15 cellular contexts compared by ENCODE assay signal in genomic region chrX:70960728-70961127, GRCh38. TPM values are rescaled to one million over a fixed set of nuclear protein-coding genes. Genes with fewer than 3 reads are reported as not detected.
DNase-seq lines count a peak whose midpoint lies in the region; ATAC-seq, FAIRE-seq and TF ChIP-seq lines count a peak whose summit lies in the region.
"Had no signal": no experiment of that assay in that cellular context is flagged by ENCODE, and none has a peak within 500 bp of the region (broad histone marks: within the 10 kb centered on the region; RNA-seq: fewer than 3 reads in every experiment).

No MANE protein-coding gene starts in this region.

- no peaks in the 10 kb centered on the region for H3K9me3 Mint-ChIP-seq in activated naive CD4-positive, alpha-beta T cell treated with anti-CD3 and anti-CD28 coated beads, Interleukin-2, amount 50 U/mL, for 72 hours
- H3K9me3 Mint-ChIP-seq: CD4-positive, alpha-beta memory T cell had no signal

- BruUV-seq in Panc1 (replicated peaks; lab: Mats Ljungman, UMichigan) = no TSS peak

- H3K36me3 Mint-ChIP-seq in activated naive CD4-positive, alpha-beta T cell treated with anti-CD3 and anti-CD28 coated beads, Interleukin-2, amount 50 U/mL, for 72 hours = no peaks in the 10 kb centered on the region
- H3K36me3 Mint-ChIP-seq: CD4-positive, alpha-beta memory T cell had no signal

- no peak for TF ChIP-seq POLR2A in GM12892 (IDR thresholded peaks at IDR 0.05; ENCODE audit: low read depth, low read length)

- POLR2A ChIA-PET in Panc1 (lab: Charles Lee) = no interaction called here

- in situ Hi-C loops in ACHN (cut with HindIII; ENCODE audit: low pct_ligation_motif_present, low pct_unique_long_range_greater_than_20kb, low sequenced_read_pairs) (no loop called here), Panc1 (cut with HindIII; ENCODE audit: low pct_unique_long_range_greater_than_20kb, low sequenced_read_pairs) (no loop called here)

- FAIRE-seq in GM12892 (lab: Jason Lieb, UNC) = peak; percentile 30

- no peaks in the 10 kb centered on the region for H3K9me3 ChIP-seq in Panc1 (ENCODE audit: control insufficient read depth, insufficient read depth, low read depth, low read length)
- H3K9me3 ChIP-seq: uterus had no signal

- H3K4me1 ChIP-seq in Panc1 (ENCODE audit: control insufficient read depth, insufficient read depth, low read length) = no peaks in the 10 kb centered on the region
- H3K4me1 ChIP-seq: heart left ventricle, uterus had no signal

- ATAC-seq in Panc1 = no peak
- no peak for ATAC-seq in activated naive CD4-positive, alpha-beta T cell treated with anti-CD3 and anti-CD28 coated beads, Interleukin-2, amount 50 U/mL, for 72 hours
- ATAC-seq in HG03442 (IDR thresholded peaks at IDR 0.05; ENCODE audit: unreplicated experiment) = no peak
- no peak for ATAC-seq in GM21515 (IDR thresholded peaks at IDR 0.05; ENCODE audit: unreplicated experiment)
- ATAC-seq: heart left ventricle had no signal

- peak; percentile 2 for DNase-seq in ACHN
- no peak for DNase-seq in GM12892 (ENCODE audit: insufficient read length)
- DNase-seq in Panc1 (ENCODE audit: low read depth, low spot score) = no peak
- DNase-seq in fibroblast of villous mesenchyme (ENCODE audit: low read depth) = peak; percentile 12
- DNase-seq in activated naive CD4-positive, alpha-beta T cell treated with anti-CD3 and anti-CD28 coated beads, Interleukin-2, amount 50 U/mL, for 16 hours = no peak
- DNase-seq in activated naive CD4-positive, alpha-beta T cell treated with anti-CD3 and anti-CD28 coated beads, Interleukin-2, amount 50 U/mL, for 72 hours (ENCODE audit: low spot score in 2 of 2) = no peak
- DNase-seq: activated CD4-positive, alpha-beta T cell treated with anti-CD3 and anti-CD28 coated beads for 1 hour; activated gamma-delta T cell; CD4-positive, alpha-beta memory T cell; heart left ventricle; SHP77; uterus had no signal

- H3K4me3 ChIP-seq in Panc1 (ENCODE audit: low read depth in 2 of 2, low read length in 2 of 2) (no peak overlapping the region), fibroblast of villous mesenchyme (ENCODE audit: low read depth, low read length) (no peak overlapping the region)
- H3K4me3 ChIP-seq: heart left ventricle, uterus had no signal

- CTCF ChIA-PET in Panc1 (lab: Charles Lee) = interaction anchor here (0.6 kb wide), 1 partner anchor 554 kb away, joined by 3 read pairs; no protein-coding TSS in a partner anchor

- no peaks in the 10 kb centered on the region for H3K36me3 ChIP-seq in Panc1 (ENCODE audit: control insufficient read depth, insufficient read depth, low read length)
- H3K36me3 ChIP-seq: heart left ventricle, uterus had no signal

- no peak overlapping the region for H3K27ac ChIP-seq in Panc1 (ENCODE audit: low read length)
- H3K27ac ChIP-seq: heart left ventricle, uterus had no signal

- intact Hi-C loops in Panc1 (cut with micrococcal nuclease; ENCODE audit: unreplicated experiment) = loop anchor here (5.0 kb wide), 1 partner anchor 193 kb away; no protein-coding TSS in a partner anchor

- no peak overlapping the region for H3K27ac Mint-ChIP-seq in activated naive CD4-positive, alpha-beta T cell treated with anti-CD3 and anti-CD28 coated beads, Interleukin-2, amount 50 U/mL, for 72 hours
- H3K27ac Mint-ChIP-seq: CD4-positive, alpha-beta memory T cell had no signal

- H3K27me3 ChIP-seq in Panc1 (ENCODE audit: control insufficient read depth, insufficient read depth, low read length) = 0 out of 2 replicates have a peak, but pooled peaks cover 2% of the 10 kb centered on the region
- H3K27me3 ChIP-seq: uterus had no signal

- TF ChIP-seq CTCF in Panc1 (IDR thresholded peaks at IDR 0.05) (peak; percentile 55; the same call in 1 of the 2 replicates), fibroblast of villous mesenchyme (IDR thresholded peaks at IDR 0.05; ENCODE audit: insufficient read depth, low read depth, low read length) (peak; percentile 8)

RNA-seq across cellular contexts. Expression of gene SLC7A3, which starts 29.8 kb away (rescaled TPM):
- polyA plus RNA-seq in GM12892 (2012; ENCODE audit: missing spikeins) = not detected
- total RNA-seq in Panc1 (2021; ENCODE audit: unreplicated experiment) = 0.15 TPM
- polyA plus RNA-seq in Panc1 (2012; ENCODE audit: insufficient read length) = not detected
- under 0.01 and 0.86 TPM in 2 replicates for total RNA-seq in fibroblast of villous mesenchyme
- under 1 TPM in 1 of 2 donors, not detected in 1; 0.14 TPM for total RNA-seq in activated naive CD4-positive, alpha-beta T cell treated with anti-CD3 and anti-CD28 coated beads, Interleukin-2, amount 50 U/mL, for 72 hours
- total RNA-seq: CD4-positive, alpha-beta memory T cell; heart left ventricle; mononuclear cell had no signal
- polyA plus RNA-seq: CD4-positive, alpha-beta memory T cell; heart left ventricle had no signal

RNA-seq across cellular contexts. Expression of gene TEX11, which starts 52.2 kb away (rescaled TPM):
- not detected for polyA plus RNA-seq in GM12892 (2012; ENCODE audit: missing spikeins)
- not detected for total RNA-seq in Panc1 (2021; ENCODE audit: unreplicated experiment)
- not detected for polyA plus RNA-seq in Panc1 (2012; ENCODE audit: insufficient read length)
- total RNA-seq in fibroblast of villous mesenchyme = not detected in 2 replicates
- total RNA-seq in activated naive CD4-positive, alpha-beta T cell treated with anti-CD3 and anti-CD28 coated beads, Interleukin-2, amount 50 U/mL, for 72 hours = not detected
- total RNA-seq: CD4-positive, alpha-beta memory T cell; heart left ventricle; mononuclear cell had no signal
- polyA plus RNA-seq: CD4-positive, alpha-beta memory T cell; heart left ventricle had no signal

Comparison
In these comparisons a context has a peak if more than half of its experiments do, and no peak if none do; other contexts are left out.
1. DNase-seq: peak in ACHN (single experiment) and fibroblast of villous mesenchyme (single experiment); none in GM12892 (single experiment), Panc1 (single experiment), activated naive CD4-positive, alpha-beta T cell treated with anti-CD3 and anti-CD28 coated beads, Interleukin-2, amount 50 U/mL, for 16 hours (single experiment) and activated naive CD4-positive, alpha-beta T cell treated with anti-CD3 and anti-CD28 coated beads, Interleukin-2, amount 50 U/mL, for 72 hours (0 of 2).